10 cellular contexts compared by ENCODE assay signal in the genomic region with DNA sequence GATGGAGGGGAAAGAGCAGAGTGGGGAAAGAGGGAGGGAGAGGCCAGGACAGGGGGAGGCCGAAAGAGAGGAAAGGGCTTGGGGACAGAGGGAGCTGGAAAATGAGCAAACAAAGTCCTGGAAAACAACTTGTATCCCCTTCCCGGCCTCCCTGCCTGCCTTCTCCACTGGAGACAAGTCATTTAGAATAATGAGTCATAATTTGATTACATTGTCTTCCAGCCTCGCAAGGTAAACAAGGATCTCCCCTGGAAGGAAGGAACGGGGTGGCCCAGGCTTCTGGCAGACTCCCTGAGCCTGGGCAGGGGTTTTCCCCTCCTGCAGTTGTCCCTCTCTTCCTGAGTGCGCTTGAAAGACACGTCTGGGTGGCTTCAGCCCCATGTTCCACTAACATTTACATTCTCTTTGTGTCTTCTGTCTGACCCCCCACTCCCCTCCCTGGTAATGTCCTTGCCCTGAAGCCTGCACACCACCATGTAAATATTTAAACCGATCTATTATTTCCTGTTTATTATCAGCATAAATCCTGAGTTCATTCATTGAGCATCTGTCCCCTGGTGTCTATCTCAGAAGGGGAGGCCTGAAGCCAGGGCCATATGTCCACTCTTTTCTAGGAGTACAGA. TPM values are rescaled to one million over a fixed set of nuclear protein-coding genes. Genes with fewer than 3 reads are reported as not detected.
DNase-seq lines count a peak whose midpoint lies in the region; ATAC-seq and TF ChIP-seq lines count a peak whose summit lies in the region.
"Had no signal": no experiment of that assay in that cellular context is flagged by ENCODE, and none has a peak within 500 bp of the region (broad histone marks: within the 10 kb centered on the region; RNA-seq: fewer than 3 reads in every experiment).

No MANE protein-coding gene starts in this region.

- peak; percentile 33 for DNase-seq in NCI-H2171 treated with DMSO at 0.1 percent for 48 hours (lab: John Stamatoyannopoulos, UW)
- no peak for DNase-seq in NCI-H2171 (lab: John Stamatoyannopoulos, UW)
- peak; percentile 20 to 48 for DNase-seq in SJCRH30
- DNase-seq in iPS-NIHi7 (ENCODE audit: extremely low spot score): peak; percentile 43
- peak; percentile 74 for DNase-seq in stomach
- no peak for DNase-seq in MM.1S
- DNase-seq: activated CD4-positive, alpha-beta memory T cell treated with anti-CD3 and anti-CD28 coated beads for 36 hours had no signal

- H3K36me3 ChIP-seq in SJCRH30 (no peaks in the 10 kb centered on the region), stomach (no peaks in the 10 kb centered on the region), MM.1S (replicated peaks; ENCODE audit: insufficient read depth, low read length) (no peaks in the 10 kb centered on the region)

- H3K4me1 ChIP-seq in SJCRH30: peaks cover 68% of the 10 kb centered on the region
- H3K4me1 ChIP-seq in stomach: peaks cover 64 to 88% (median 78%) of the 10 kb centered on the region in 4 donors
- H3K4me1 ChIP-seq in MM.1S (ENCODE audit: low read length): no peaks in the 10 kb centered on the region

- intact Hi-C loops in stomach (cut with DNase I; ENCODE audit: low total_unique reads): no loop called here

- ATAC-seq in GM18858 (IDR thresholded peaks at IDR 0.05; ENCODE audit: unreplicated experiment) (no peak), HG03025 (IDR thresholded peaks at IDR 0.05; ENCODE audit: low FRiP score, unreplicated experiment) (no peak)

- no peak overlapping the region for H3K9ac ChIP-seq in MM.1S (ENCODE audit: low read length)

- H3K4me2 ChIP-seq in MM.1S (ENCODE audit: low read depth, low read length): no peak overlapping the region

- H2AFZ ChIP-seq in MM.1S (ENCODE audit: low read length): no peak overlapping the region

- H3K27ac ChIP-seq in SJCRH30 (peak overlapping the region; percentile 20; the same call in 1 of the 2 replicates), stomach (peak overlapping the region; percentile 56 to 94 (median 86)), MM.1S (ENCODE audit: low read length) (no peak overlapping the region)
- H3K27ac ChIP-seq: coronary artery had no signal

- H3K27me3 ChIP-seq in SJCRH30 (no peaks in the 10 kb centered on the region), stomach (no peaks in the 10 kb centered on the region), MM.1S (replicated peaks; ENCODE audit: insufficient read depth, low read length) (no peaks in the 10 kb centered on the region)

- TF ChIP-seq POLR2A in stomach (IDR thresholded peaks at IDR 0.05): no peak

- H3K9me3 ChIP-seq in SJCRH30 (replicated peaks): no peaks in the 10 kb centered on the region
- H3K9me3 ChIP-seq in stomach: no peaks in the 10 kb centered on the region
- no peaks in the 10 kb centered on the region for H3K9me3 ChIP-seq in MM.1S (replicated peaks; ENCODE audit: insufficient read depth, low read length)

- no peak for TF ChIP-seq EP300 in stomach (IDR thresholded peaks at IDR 0.05)

- TF ChIP-seq CTCF in stomach (IDR thresholded peaks at IDR 0.05) (no peak), MM.1S (IDR thresholded peaks at IDR 0.05; ENCODE audit: low read length) (no peak)

- no peak overlapping the region for H3K4me3 ChIP-seq in SJCRH30
- peak overlapping the region in 1 of 4 donors; percentile 18 for H3K4me3 ChIP-seq in stomach
- H3K4me3 ChIP-seq in MM.1S (ENCODE audit: low read length): no peak overlapping the region
- H3K4me3 ChIP-seq: coronary artery had no signal

- H3K79me2 ChIP-seq in MM.1S (ENCODE audit: low read length): no peaks in the 10 kb centered on the region

- 11 to 32% (median 22%) methylated on average over 7 of the region's 7 CpGs for WGBS in stomach, 5 donors

- H3K9me2 ChIP-seq in MM.1S (replicated peaks; ENCODE audit: insufficient read depth, low read length): no peaks in the 10 kb centered on the region

- H3F3A ChIP-seq in MM.1S (ENCODE audit: insufficient read depth, low read length): peaks cover 11% of the 10 kb centered on the region; the same call in 1 of the 2 replicates

- no peaks in the 10 kb centered on the region for H4K20me1 ChIP-seq in MM.1S (ENCODE audit: insufficient read depth, low read length)

RNA-seq across cellular contexts. Expression of gene MRPS18A, which starts 12.1 kb away (rescaled TPM):
- total RNA-seq in SJCRH30 (2014; rRNA removed; shearing (Covaris generic)): 51.6 and 54.7 TPM in 2 replicates
- total RNA-seq in stomach: 10 to 100 TPM in 2 of 5 donors, 1 to 10 TPM in 3; 1.7 to 40.2 (median 5.3) TPM
- polyA plus RNA-seq in stomach: 100 to 1,000 TPM in 1 of 3 donors, 10 to 100 TPM in 2; 61.2 to 111 (median 66.4) TPM

RNA-seq across cellular contexts. Expression of gene RSPH9, which starts 54.8 kb away (rescaled TPM):
- not detected in 2 replicates for total RNA-seq in SJCRH30 (2014; rRNA removed; shearing (Covaris generic))
- total RNA-seq in stomach: under 1 TPM in 1 of 5 donors, not detected in 4; 0.18 TPM
- under 1 TPM; 0.28 to 0.92 (median 0.56) TPM for polyA plus RNA-seq in stomach
- total RNA-seq: activated CD4-positive, alpha-beta memory T cell treated with anti-CD3 and anti-CD28 coated beads for 36 hours had no signal

Comparison
In these comparisons a context has a peak if more than half of its experiments do, and no peak if none do; other contexts are left out.
1. DNase-seq: peak in NCI-H2171 treated with DMSO at 0.1 percent for 48 hours (single experiment), SJCRH30 (2 of 2), iPS-NIHi7 (single experiment) and stomach (single experiment); none in NCI-H2171 (single experiment) and MM.1S (single experiment).